ENCODE assay signal across 29 cellular contexts in the genomic region with DNA sequence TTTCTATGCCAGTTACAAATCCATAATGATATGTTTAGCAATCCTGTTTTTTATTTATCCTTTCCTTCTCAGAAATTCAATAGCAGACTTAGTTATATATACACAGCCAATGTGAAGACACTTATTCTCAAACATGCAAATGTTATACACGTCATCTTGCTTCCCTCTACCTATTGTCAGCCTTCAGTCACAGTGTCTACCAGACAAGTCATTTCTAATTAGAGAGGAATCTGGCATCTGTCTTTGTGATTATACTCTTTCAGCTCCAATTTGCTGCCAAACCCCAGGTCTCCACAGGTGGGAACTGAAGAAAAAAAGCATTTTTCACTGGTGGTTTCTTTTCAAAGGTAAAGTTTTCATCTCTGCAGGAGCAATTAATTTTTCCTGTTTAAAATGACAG.
"Had no signal": no experiment of that assay in that cellular context is flagged by ENCODE, and none has a peak within 500 bp of the region (broad histone marks: within the 10 kb centered on the region; RNA-seq: fewer than 3 reads in every experiment).

No MANE protein-coding gene starts in this region.

- FAIRE-seq: small intestine, urothelium cell line had no signal

- H3K4me1 Mint-ChIP-seq: stimulated activated effector memory CD8-positive, alpha-beta T cell treated with anti-CD3 and anti-CD28 coated beads, Interleukin-12 subunit alpha, Interleukin-12 subunit beta, amount 100 ng/mL, for 72 hours; stimulated activated naive B cell treated with anti-CD40 and anti-IgM and Interleukin-4, amounts not matched to agents 10 μg/mL and 1 μg/mL and 100 μg/mL, for 72 hours had no signal

- H3K27ac ChIP-seq: neural progenitor cell, ovary, parathyroid adenoma, psoas muscle, right lobe of liver, sigmoid colon, stomach, thoracic aorta, thyroid gland, tibial nerve, upper lobe of left lung, vagina had no signal

- H3K4me3 ChIP-seq: neural progenitor cell, ovary, psoas muscle, right lobe of liver, sigmoid colon, stomach, thoracic aorta, thyroid gland, tibial nerve, upper lobe of left lung, vagina had no signal

- DNase-seq: nephron progenitor cell; occipital lobe; ovary; posterior cingulate gyrus; psoas muscle; right cardiac atrium; right lobe of liver; sigmoid colon; small intestine; stimulated activated CD4-positive, alpha-beta T cell treated with anti-CD3 and anti-CD28 coated beads, Interleukin-15, amount 100 ng/mL, for 24 hours; stimulated activated CD4-positive, alpha-beta T cell treated with anti-CD3 and anti-CD28 coated beads, Interleukin-2, amount 100 ng/mL, for 24 hours; stimulated activated CD4-positive, alpha-beta T cell treated with anti-CD3 and anti-CD28 coated beads, Interleukin-2, amount 100 ng/mL, for 48 hours; stimulated activated CD4-positive, alpha-beta T cell treated with anti-CD3 and anti-CD28 coated beads, Interleukin-4, amount 100 ng/mL, for 24 hours; stimulated activated naive B cell treated with anti-CD40 and anti-IgM and Interleukin-4, amounts not matched to agents 10 μg/mL and 1 μg/mL and 100 μg/mL, for 72 hours; stimulated activated naive CD4-positive, alpha-beta T cell treated with Interleukin-2 at 50 U/mL for 16 hours; stomach; thyroid gland; trophoblast cell; upper lobe of left lung had no signal

- H3K36me3 ChIP-seq: neural progenitor cell, ovary, right lobe of liver, sigmoid colon, stomach, thoracic aorta, thyroid gland, tibial nerve, upper lobe of left lung, vagina had no signal

- H3K9ac ChIP-seq: neural progenitor cell, parathyroid adenoma had no signal

- H3K4me3 Mint-ChIP-seq: natural killer cell treated with Interleukin-12 subunit alpha and Interleukin-12 subunit beta and Interleukin-15 and Interleukin-18, amount 100 ng/mL, for 72 hours; nephron progenitor cell; neural progenitor cell; stimulated activated effector memory CD8-positive, alpha-beta T cell treated with anti-CD3 and anti-CD28 coated beads, Interleukin-12 subunit alpha, Interleukin-12 subunit beta, amount 100 ng/mL, for 72 hours; stimulated activated naive B cell treated with anti-CD40 and anti-IgM and Interleukin-4, amounts not matched to agents 10 μg/mL and 1 μg/mL and 100 μg/mL, for 72 hours; stimulated activated naive CD8-positive, alpha-beta T cell treated with anti-CD3 and anti-CD28 coated beads, Interleukin-15, Interleukin-2, amounts not matched to agents 100 ng/mL and 50 ng/mL, for 24 hours had no signal

- H3K27ac Mint-ChIP-seq: natural killer cell treated with Interleukin-12 subunit alpha and Interleukin-12 subunit beta and Interleukin-15 and Interleukin-18, amount 100 ng/mL, for 72 hours; nephron progenitor cell; neural progenitor cell; progenitor cell of endocrine pancreas; stimulated activated effector memory CD8-positive, alpha-beta T cell treated with anti-CD3 and anti-CD28 coated beads, Interleukin-12 subunit alpha, Interleukin-12 subunit beta, amount 100 ng/mL, for 72 hours; stimulated activated naive B cell treated with anti-CD40 and anti-IgM and Interleukin-4, amounts not matched to agents 10 μg/mL and 1 μg/mL and 100 μg/mL, for 72 hours; stimulated activated naive CD8-positive, alpha-beta T cell treated with anti-CD3 and anti-CD28 coated beads, Interleukin-15, Interleukin-2, amounts not matched to agents 100 ng/mL and 50 ng/mL, for 24 hours had no signal

- H3K36me3 Mint-ChIP-seq: natural killer cell treated with Interleukin-12 subunit alpha and Interleukin-12 subunit beta and Interleukin-15 and Interleukin-18, amount 100 ng/mL, for 72 hours; neural progenitor cell; stimulated activated effector memory CD8-positive, alpha-beta T cell treated with anti-CD3 and anti-CD28 coated beads, Interleukin-12 subunit alpha, Interleukin-12 subunit beta, amount 100 ng/mL, for 72 hours; stimulated activated naive B cell treated with anti-CD40 and anti-IgM and Interleukin-4, amounts not matched to agents 10 μg/mL and 1 μg/mL and 100 μg/mL, for 72 hours had no signal

- ATAC-seq: natural killer cell treated with Interleukin-12 subunit alpha and Interleukin-12 subunit beta and Interleukin-15 and Interleukin-18, amount 100 ng/mL, for 72 hours; psoas muscle; right cardiac atrium; right lobe of liver; stimulated activated effector memory CD8-positive, alpha-beta T cell treated with anti-CD3 and anti-CD28 coated beads, Interleukin-12 subunit alpha, Interleukin-12 subunit beta, amount 100 ng/mL, for 72 hours; stimulated activated naive B cell treated with anti-CD40 and anti-IgM and Interleukin-4, amounts not matched to agents 10 μg/mL and 1 μg/mL and 100 μg/mL, for 72 hours had no signal

- H3K4me2 ChIP-seq: neural progenitor cell had no signal

- H2AFZ ChIP-seq: neural progenitor cell, parathyroid adenoma had no signal

- H3K4me1 ChIP-seq: parathyroid adenoma, psoas muscle, right lobe of liver, sigmoid colon, stomach, thyroid gland, tibial nerve, upper lobe of left lung, vagina had no signal

- H3K9me3 ChIP-seq: ovary, psoas muscle, right lobe of liver, sigmoid colon, stomach, thoracic aorta, thyroid gland, tibial nerve, upper lobe of left lung, vagina had no signal

- H3K27me3 Mint-ChIP-seq: progenitor cell of endocrine pancreas; stimulated activated naive B cell treated with anti-CD40 and anti-IgM and Interleukin-4, amounts not matched to agents 10 μg/mL and 1 μg/mL and 100 μg/mL, for 72 hours; stimulated activated naive CD8-positive, alpha-beta T cell treated with anti-CD3 and anti-CD28 coated beads, Interleukin-15, Interleukin-2, amounts not matched to agents 100 ng/mL and 50 ng/mL, for 24 hours had no signal

- H3K9me3 Mint-ChIP-seq: nephron progenitor cell; neural progenitor cell; stimulated activated effector memory CD8-positive, alpha-beta T cell treated with anti-CD3 and anti-CD28 coated beads, Interleukin-12 subunit alpha, Interleukin-12 subunit beta, amount 100 ng/mL, for 72 hours had no signal

- H3K27me3 ChIP-seq: neural progenitor cell, ovary, right lobe of liver, sigmoid colon, stomach, thyroid gland, tibial nerve, upper lobe of left lung, vagina had no signal

- H3K79me2 ChIP-seq: parathyroid adenoma had no signal
